ENCODE assay signal across 29 cellular contexts in genomic region chr9:79145442-79145841, GRCh38.
"Had no signal": no experiment of that assay in that cellular context is flagged by ENCODE, and none has a peak within 500 bp of the region (broad histone marks: within the 10 kb centered on the region; RNA-seq: fewer than 3 reads in every experiment).

No MANE protein-coding gene starts in this region.

- ATAC-seq: foreskin keratinocyte; gastroesophageal sphincter; heart left ventricle; left cardiac atrium; left lung; mucosa of descending colon; natural killer cell treated with Interleukin-12 subunit alpha and Interleukin-12 subunit beta and Interleukin-15 and Interleukin-18, amount 100 ng/mL, for 72 hours; sciatic nerve had no signal

- H2AFZ ChIP-seq: hepatocyte, parathyroid adenoma had no signal

- H3K9me3 Mint-ChIP-seq: mesothelial cell of epicardium, naive B cell had no signal

- H3K4me3 Mint-ChIP-seq: mesothelial cell of epicardium; naive B cell; natural killer cell treated with Interleukin-12 subunit alpha and Interleukin-12 subunit beta and Interleukin-15 and Interleukin-18, amount 100 ng/mL, for 72 hours; neural crest cell had no signal

- DNase-seq: dermis blood vessel endothelial cell; effector memory CD4-positive, alpha-beta T cell; heart left ventricle; kidney; left cardiac atrium; left lung; mesenchymal stem cell; mucosa of descending colon; naive B cell; stimulated activated CD4-positive, alpha-beta T cell treated with anti-CD3 and anti-CD28 coated beads, Interleukin-12 subunit alpha, Interleukin-12 subunit beta, amount 100 ng/mL, for 4 hours; stimulated activated CD4-positive, alpha-beta T cell treated with anti-CD3 and anti-CD28 coated beads, Interleukin-1b, Interleukin-23, amount 100 ng/mL, for 48 hours; stimulated activated CD4-positive, alpha-beta T cell treated with anti-CD3 and anti-CD28 coated beads, Interleukin-4, amount 100 ng/mL, for 1 hour; stimulated activated CD8-positive, alpha-beta memory T cell treated with anti-CD3 and anti-CD28 coated beads, Interleukin-4, amount 100 ng/mL, for 48 hours; stimulated activated naive CD4-positive, alpha-beta T cell treated with Interleukin-2 at 50 U/mL for 16 hours; stomach; thyroid gland had no signal

- H3K36me3 ChIP-seq: esophagus muscularis mucosa, gastroesophageal sphincter, heart left ventricle, left lung, stomach, thyroid gland, vagina had no signal

- H3K27me3 ChIP-seq: esophagus muscularis mucosa, foreskin keratinocyte, gastroesophageal sphincter, heart left ventricle, hepatocyte, left lung, stomach, thyroid gland, vagina had no signal

- H3K27ac ChIP-seq: esophagus muscularis mucosa, foreskin keratinocyte, gastroesophageal sphincter, heart left ventricle, hepatocyte, left lung, parathyroid adenoma, stomach, thyroid gland, vagina had no signal

- H3K4me1 Mint-ChIP-seq: neural crest cell had no signal

- H3K4me2 ChIP-seq: hepatocyte, smooth muscle cell had no signal

- H3K4me1 ChIP-seq: esophagus muscularis mucosa, foreskin keratinocyte, gastroesophageal sphincter, heart left ventricle, left lung, parathyroid adenoma, stomach, thyroid gland, vagina had no signal

- H3K27ac Mint-ChIP-seq: mesothelial cell of epicardium; naive B cell; natural killer cell treated with Interleukin-12 subunit alpha and Interleukin-12 subunit beta and Interleukin-15 and Interleukin-18, amount 100 ng/mL, for 72 hours; progenitor cell of endocrine pancreas had no signal

- H3K4me3 ChIP-seq: esophagus muscularis mucosa, gastroesophageal sphincter, heart left ventricle, hepatocyte, left lung, mucosa of descending colon, smooth muscle cell, stomach, thyroid gland, vagina had no signal

- FAIRE-seq: endothelial cell of umbilical vein, kidney had no signal

- H3K79me2 ChIP-seq: hepatocyte, parathyroid adenoma had no signal

- H3K9me3 ChIP-seq: esophagus muscularis mucosa, gastroesophageal sphincter, heart left ventricle, left lung, mucosa of descending colon, stomach, thyroid gland, vagina had no signal

- H3K9ac ChIP-seq: parathyroid adenoma had no signal

- H3K36me3 Mint-ChIP-seq: mesothelial cell of epicardium; naive B cell; natural killer cell treated with Interleukin-12 subunit alpha and Interleukin-12 subunit beta and Interleukin-15 and Interleukin-18, amount 100 ng/mL, for 72 hours had no signal
